Comparison of ENCODE assay signal across 24 cellular contexts in the genomic region with DNA sequence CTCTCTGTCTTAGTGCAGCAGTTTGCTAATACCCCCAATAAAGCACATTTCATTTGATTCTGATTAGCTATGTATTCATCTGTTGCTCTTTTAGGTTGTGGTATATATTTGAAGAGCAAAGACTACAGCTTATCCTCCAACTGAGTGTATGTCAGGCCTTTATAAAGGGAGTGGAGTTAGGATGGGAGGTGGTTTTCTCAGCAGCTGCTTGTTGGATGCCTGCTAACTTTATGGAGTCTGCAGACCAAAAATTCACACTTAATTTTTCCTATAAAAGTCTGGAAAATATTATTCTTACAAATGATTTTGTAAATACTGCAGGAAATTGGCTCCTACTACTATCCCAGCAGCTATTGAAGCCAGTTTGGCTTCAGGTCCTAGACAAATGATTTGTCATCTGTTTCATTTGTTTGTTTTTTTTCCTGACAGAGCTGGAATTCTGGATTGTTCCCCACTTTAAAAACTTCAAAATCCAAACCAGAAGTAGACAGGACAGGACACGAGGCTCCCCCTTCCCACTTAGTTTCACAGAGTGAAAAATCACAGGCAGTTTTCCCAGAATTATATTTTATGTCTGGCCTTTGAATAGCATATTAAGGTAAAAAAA.
DNase-seq lines count a peak whose midpoint lies in the region; ATAC-seq and TF ChIP-seq lines count a peak whose summit lies in the region.
"Had no signal": no experiment of that assay in that cellular context is flagged by ENCODE, and none has a peak within 500 bp of the region (broad histone marks: within the 10 kb centered on the region; RNA-seq: fewer than 3 reads in every experiment).

No MANE protein-coding gene starts in this region.

- no peak for DNase-seq in adipocyte (ENCODE audit: low read depth)
- DNase-seq in Right ventricle myocardium superior: no peak
- DNase-seq in right atrium auricular region (ENCODE audit: low spot score): no peak
- no peak for DNase-seq in gastrocnemius medialis
- no peak for DNase-seq in NCI-H2171 treated with DMSO at 0.1 percent for 48 hours (lab: John Stamatoyannopoulos, UW)
- no peak for DNase-seq in CD1c-positive myeloid dendritic cell (ENCODE audit: extremely low spot score)
- no peak for DNase-seq in H7
- DNase-seq: CD4-positive, CD25-positive, alpha-beta regulatory T cell; EL; GDM1; GOT3; HCEC 1CT; IMR-90; KG1; MM.1S; NCI-H2029; NCI-H446 treated with DMSO at 0.1 percent for 48 hours; NCI-H526; NCI-H82; NK-92 treated with Interleukin-12 subunit alpha and Interleukin-12 subunit beta, amount 100 ng/mL, for 24 hours; PC-9; RPMI8226; SHP77 treated with DMSO at 0.1 percent for 48 hours had no signal

- peak overlapping the region; percentile 26 for H3K9ac ChIP-seq in adipocyte (ENCODE audit: low read length)

- H3K4me3 ChIP-seq in adipocyte (ENCODE audit: low read length) (no peak overlapping the region), right atrium auricular region (no peak overlapping the region), gastrocnemius medialis (no peak overlapping the region), H7 (ENCODE audit: insufficient read depth, low read depth, low read length) (no peak overlapping the region)
- H3K4me3 ChIP-seq: GM12878, PC-9 had no signal

- H3K36me3 ChIP-seq in adipocyte (ENCODE audit: control insufficient read depth, insufficient read depth, low read length, severe bottlenecking) (peaks cover 31% of the 10 kb centered on the region), right atrium auricular region (no peaks in the 10 kb centered on the region), gastrocnemius medialis (no peaks in the 10 kb centered on the region), H7 (replicated peaks; ENCODE audit: control insufficient read depth, insufficient read depth, low read length) (no peaks in the 10 kb centered on the region)

- no peaks in the 10 kb centered on the region for H3K9me3 ChIP-seq in adipocyte (ENCODE audit: control insufficient read depth, low read length)
- no peaks in the 10 kb centered on the region for H3K9me3 ChIP-seq in right atrium auricular region
- H3K9me3 ChIP-seq in gastrocnemius medialis: no peaks in the 10 kb centered on the region

- TF ChIP-seq POLR2A in gastrocnemius medialis (IDR thresholded peaks at IDR 0.05): no peak

- in situ Hi-C loops in gastrocnemius medialis (cut with MboI; ENCODE audit: low sequenced_read_pairs in 4 of 4): no loop called here

- H3K27ac ChIP-seq in right atrium auricular region: peak overlapping the region; percentile 4 to 55
- H3K27ac ChIP-seq in gastrocnemius medialis: peak overlapping the region in 3 of 4 donors; percentile 34 to 47 (median 37)
- H3K27ac ChIP-seq: PC-9 had no signal

- ATAC-seq in Right ventricle myocardium superior (ENCODE audit: poor library complexity): peak; percentile 74
- peak in 1 of 2 donors; percentile 63 for ATAC-seq in gastrocnemius medialis
- ATAC-seq: GM12878 had no signal

- H3K27me3 ChIP-seq in adipocyte (replicated peaks; ENCODE audit: control insufficient read depth, insufficient read depth, low read length) (no peaks in the 10 kb centered on the region), right atrium auricular region (no peaks in the 10 kb centered on the region), gastrocnemius medialis (no peaks in the 10 kb centered on the region), H7 (ENCODE audit: control insufficient read depth, insufficient read depth, low read length) (no peaks in the 10 kb centered on the region)

- H3K4me1 ChIP-seq in adipocyte (ENCODE audit: control insufficient read depth, insufficient read depth, low read length) (peaks cover 28% of the 10 kb centered on the region), right atrium auricular region (no peaks in the 10 kb centered on the region), gastrocnemius medialis (peaks cover 0 to 5% of the 10 kb centered on the region in 2 donors)

- TF ChIP-seq CTCF in right atrium auricular region (IDR thresholded peaks at IDR 0.05) (no peak), gastrocnemius medialis (IDR thresholded peaks at IDR 0.05 in 4 of 5, conservative IDR thresholded peaks at IDR 0.05 in 1 of 5) (no peak)

- intact Hi-C loops in Right ventricle myocardium superior (cut with DNase I) (no loop called here), gastrocnemius medialis (cut with DNase I; ENCODE audit: low total_unique reads) (no loop called here)
